In genomic region chr14:54730156-54730961, GRCh38 we compare ENCODE assay signal across 8 cellular contexts.
DNase-seq lines count a peak whose midpoint lies in the region; ATAC-seq and TF ChIP-seq lines count a peak whose summit lies in the region.

No MANE protein-coding gene starts in this region.

- intact Hi-C loops in CD8-positive, alpha-beta T cell (cut with DNase I, micrococcal nuclease) = no loop called here
- intact Hi-C loops in activated CD8-positive, alpha-beta T cell treated with anti-CD3 and anti-CD28 coated beads for 36 hours (cut with micrococcal nuclease) = loop anchor here (1.0 kb wide), 1 partner anchor 43 kb away; no protein-coding TSS in a partner anchor

- H2AFZ ChIP-seq in hepatocyte = no peak overlapping the region

- CTCF ChIA-PET in CD8-positive, alpha-beta T cell (lab: Charles Lee) = interaction anchor here (0.9 to 1.7 kb wide), 3 partner anchors 43 to 87 kb away, joined by 3 to 5 read pairs (median 3); no protein-coding TSS in a partner anchor
- CTCF ChIA-PET in activated CD8-positive, alpha-beta T cell treated with anti-CD3 and anti-CD28 coated beads for 36 hours (lab: Charles Lee) = interaction anchor here (0.9 to 5.5 kb wide), 11 partner anchors 8 to 166 kb away, joined by 3 to 40 read pairs (median 4); partner anchors contain the start of gene SAMD4A

- no peak for TF ChIP-seq CTCF in CD8-positive, alpha-beta T cell (IDR thresholded peaks at IDR 0.05)
- no peak for TF ChIP-seq CTCF in activated CD8-positive, alpha-beta T cell treated with anti-CD3 and anti-CD28 coated beads for 36 hours (IDR thresholded peaks at IDR 0.05)
- no peak for TF ChIP-seq CTCF in hepatocyte (IDR thresholded peaks at IDR 0.05; ENCODE audit: poor library complexity)

- H3K27ac ChIP-seq in CD8-positive, alpha-beta T cell (ENCODE audit: low read depth, low read length) = no peak overlapping the region
- H3K27ac ChIP-seq in hepatocyte = peak overlapping the region; percentile 16
- peak overlapping the region; percentile 31 for H3K27ac ChIP-seq in thymus (ENCODE audit: low read depth)

- no peak for DNase-seq in CD8-positive, alpha-beta T cell
- peak; percentile 63 for DNase-seq in activated CD8-positive, alpha-beta T cell treated with anti-CD3 and anti-CD28 coated beads for 36 hours
- DNase-seq in hepatocyte (ENCODE audit: low spot score) = no peak
- DNase-seq in NCI-H1436 (lab: John Stamatoyannopoulos, UW) = no peak
- DNase-seq in NCI-H69 (lab: John Stamatoyannopoulos, UW) = no peak

- no peaks in the 10 kb centered on the region for H3K36me3 Mint-ChIP-seq in CD8-positive, alpha-beta T cell
- no peaks in the 10 kb centered on the region for H3K36me3 Mint-ChIP-seq in activated CD8-positive, alpha-beta T cell treated with anti-CD3 and anti-CD28 coated beads for 36 hours (ENCODE audit: low read depth)

- no peaks in the 10 kb centered on the region for H3K9me2 ChIP-seq in hepatocyte (replicated peaks; ENCODE audit: insufficient read depth)

- no peak overlapping the region for H3K27ac Mint-ChIP-seq in CD8-positive, alpha-beta T cell
- H3K27ac Mint-ChIP-seq in activated CD8-positive, alpha-beta T cell treated with anti-CD3 and anti-CD28 coated beads for 36 hours = peak overlapping the region; percentile 90

- POLR2A ChIA-PET in CD8-positive, alpha-beta T cell (lab: Charles Lee) = interaction anchor here (1.0 kb wide), 1 partner anchor 8 kb away, joined by 3 read pairs; no protein-coding TSS in a partner anchor
- POLR2A ChIA-PET in activated CD8-positive, alpha-beta T cell treated with anti-CD3 and anti-CD28 coated beads for 36 hours (lab: Charles Lee) = interaction anchor here (0.7 to 1.8 kb wide), 3 partner anchors 16 to 42 kb away, joined by 3 to 4 read pairs (median 3); no protein-coding TSS in a partner anchor

- no peaks in the 10 kb centered on the region for H3K9me3 Mint-ChIP-seq in CD8-positive, alpha-beta T cell
- H3K9me3 Mint-ChIP-seq in activated CD8-positive, alpha-beta T cell treated with anti-CD3 and anti-CD28 coated beads for 36 hours = no peaks in the 10 kb centered on the region

- H3K9me3 ChIP-seq in CD8-positive, alpha-beta T cell (ENCODE audit: low read length) = no peaks in the 10 kb centered on the region
- H3K9me3 ChIP-seq in hepatocyte (ENCODE audit: low read depth) = no peaks in the 10 kb centered on the region
- H3K9me3 ChIP-seq in thymus (ENCODE audit: control insufficient read depth) = no peaks in the 10 kb centered on the region

- peaks cover 15% of the 10 kb centered on the region for H3K27me3 Mint-ChIP-seq in CD8-positive, alpha-beta T cell (ENCODE audit: low read depth)
- H3K27me3 Mint-ChIP-seq in activated CD8-positive, alpha-beta T cell treated with anti-CD3 and anti-CD28 coated beads for 36 hours = peaks cover 16% of the 10 kb centered on the region

- peak overlapping the region; percentile 3 for H3K4me2 ChIP-seq in hepatocyte

- no peaks in the 10 kb centered on the region for H3K27me3 ChIP-seq in CD8-positive, alpha-beta T cell (ENCODE audit: insufficient read depth, low read length)
- H3K27me3 ChIP-seq in hepatocyte (no peaks in the 10 kb centered on the region), thymus (ENCODE audit: control insufficient read depth, insufficient read depth) (no peaks in the 10 kb centered on the region)

- H4K20me1 ChIP-seq in hepatocyte (ENCODE audit: insufficient read depth, poor library complexity, severe bottlenecking) = no peaks in the 10 kb centered on the region

- WGBS in hepatocyte (ENCODE audit: low lambda C conversion rate, missing lambda C conversion rate) = 50% methylated on average over 6 of the region's 6 CpGs
- WGBS in thymus = 6% methylated on average over 6 of the region's 6 CpGs

- peak overlapping the region; percentile 3 for H3K4me3 ChIP-seq in CD8-positive, alpha-beta T cell (ENCODE audit: low read depth, low read length)
- H3K4me3 ChIP-seq in hepatocyte (no peak overlapping the region), thymus (ENCODE audit: low read length) (no peak overlapping the region)

- H3K4me1 ChIP-seq in CD8-positive, alpha-beta T cell (ENCODE audit: insufficient read depth, low read length) = peaks cover 10% of the 10 kb centered on the region
- H3K4me1 ChIP-seq in hepatocyte (ENCODE audit: insufficient read depth) = no peaks in the 10 kb centered on the region
- H3K4me1 ChIP-seq in thymus (ENCODE audit: control insufficient read depth, insufficient read depth, low read length) = peaks cover 5% of the 10 kb centered on the region

- peak overlapping the region; percentile 57 for H3K4me3 Mint-ChIP-seq in CD8-positive, alpha-beta T cell
- H3K4me3 Mint-ChIP-seq in activated CD8-positive, alpha-beta T cell treated with anti-CD3 and anti-CD28 coated beads for 36 hours = peak overlapping the region; percentile 60

- H3K36me3 ChIP-seq in CD8-positive, alpha-beta T cell (ENCODE audit: insufficient read depth, low read length) = no peaks in the 10 kb centered on the region
- H3K36me3 ChIP-seq in hepatocyte (replicated peaks; ENCODE audit: insufficient read depth, low read depth) (no peaks in the 10 kb centered on the region), thymus (ENCODE audit: control insufficient read depth, insufficient read depth) (no peaks in the 10 kb centered on the region)

- peak; percentile 34 for ATAC-seq in CD8-positive, alpha-beta T cell
- ATAC-seq in GM19438 (IDR thresholded peaks at IDR 0.05; ENCODE audit: low read depth, unreplicated experiment) (peak; percentile 99), HG03439 (IDR thresholded peaks at IDR 0.05; ENCODE audit: unreplicated experiment) (peak; percentile 95)
- peak; percentile 86 for ATAC-seq in activated CD8-positive, alpha-beta T cell treated with anti-CD3 and anti-CD28 coated beads for 36 hours

- H3K4me1 Mint-ChIP-seq in CD8-positive, alpha-beta T cell (ENCODE audit: low read depth) = peaks cover 12% of the 10 kb centered on the region
- peaks cover 45% of the 10 kb centered on the region for H3K4me1 Mint-ChIP-seq in activated CD8-positive, alpha-beta T cell treated with anti-CD3 and anti-CD28 coated beads for 36 hours (ENCODE audit: low read depth)

- H3K79me2 ChIP-seq in hepatocyte = peaks cover 3% of the 10 kb centered on the region

Comparison
In these comparisons a context has a peak if more than half of its experiments do, and no peak if none do; other contexts are left out.
1. ATAC-seq: peak in every context shown above with its lines; median percentile 99 in GM19438; 95 in HG03439; 86 in activated CD8-positive, alpha-beta T cell treated with anti-CD3 and anti-CD28 coated beads for 36 hours; 34 in CD8-positive, alpha-beta T cell.